In the genomic region with DNA sequence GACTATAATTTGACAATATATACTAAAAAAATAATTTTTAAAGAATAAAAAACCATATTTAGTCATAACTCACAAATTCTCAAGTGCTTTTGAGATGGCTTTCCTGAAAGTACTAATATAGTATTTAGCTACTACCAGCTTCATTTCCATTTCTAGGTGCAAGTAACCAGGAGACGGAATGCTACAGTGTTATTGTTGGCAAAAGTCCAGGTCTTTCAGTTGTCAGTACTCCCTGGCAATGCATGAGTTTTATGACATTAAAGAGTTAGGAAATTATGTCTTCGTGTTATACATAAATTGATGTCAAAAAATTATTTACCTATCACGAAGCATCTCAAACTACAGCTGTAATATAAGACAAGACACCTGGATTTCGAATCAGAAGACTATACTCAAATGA, we compare ENCODE assay signal across 30 cellular contexts. TPM values are rescaled to one million over a fixed set of nuclear protein-coding genes. Genes with fewer than 3 reads are reported as not detected.
DNase-seq lines count a peak whose midpoint lies in the region; ATAC-seq, FAIRE-seq and TF ChIP-seq lines count a peak whose summit lies in the region.
"Had no signal": no experiment of that assay in that cellular context is flagged by ENCODE, and none has a peak within 500 bp of the region (broad histone marks: within the 10 kb centered on the region; RNA-seq: fewer than 3 reads in every experiment).

No MANE protein-coding gene starts in this region.

- ATAC-seq in HG02840 (IDR thresholded peaks at IDR 0.05; ENCODE audit: low FRiP score, unreplicated experiment) = no peak
- no peak for ATAC-seq in HG03196 (IDR thresholded peaks at IDR 0.05; ENCODE audit: unreplicated experiment)
- ATAC-seq: activated T-cell treated with anti-CD3 and anti-CD28 coated beads, Interleukin-2, amount 50 U/mL, for 72 hours; heart right ventricle; psoas muscle had no signal

- in situ Hi-C loops in brain microvascular endothelial cell (cut with HindIII; ENCODE audit: low pct_ligation_motif_present, low sequenced_read_pairs) (no loop called here), GM13977 (cut with MboI; ENCODE audit: low pct_unique_long_range_greater_than_20kb, low sequenced_read_pairs, unreplicated experiment) (no loop called here)

- TF ChIP-seq CTCF in brain microvascular endothelial cell (IDR thresholded peaks at IDR 0.05; ENCODE audit: low read depth, low read length, missing control alignments) = no peak
- no peak for TF ChIP-seq CTCF in GM13977 (IDR thresholded peaks at IDR 0.05; ENCODE audit: extremely low read depth, insufficient read depth, missing control alignments)

- H3K27ac ChIP-seq in brain microvascular endothelial cell = no peak overlapping the region
- H3K27ac ChIP-seq: BLaER1, heart right ventricle, PC-9, psoas muscle, transverse colon had no signal

- no peaks in the 10 kb centered on the region for H3K36me3 ChIP-seq in brain microvascular endothelial cell (replicated peaks)
- H3K36me3 ChIP-seq: BLaER1, HAP-1, heart right ventricle, transverse colon had no signal

- no peaks in the 10 kb centered on the region for H3K27me3 ChIP-seq in brain microvascular endothelial cell (replicated peaks)
- H3K27me3 ChIP-seq: heart right ventricle, transverse colon had no signal

- no peak for FAIRE-seq in HTR-8/SVneo (lab: Jason Lieb, UNC)
- FAIRE-seq: GM12892 had no signal

- peak; percentile 0 for DNase-seq in A172 (ENCODE audit: low spot score)
- peak; percentile 4 for DNase-seq in HTR-8/SVneo (ENCODE audit: insufficient read length, low spot score)
- peak; percentile 4 for DNase-seq in brain microvascular endothelial cell
- peak; percentile 41 for DNase-seq in glomerular endothelial cell (ENCODE audit: extremely low read depth, low read depth, low spot score)
- no peak for DNase-seq in T1000 (lab: John Stamatoyannopoulos, UW)
- DNase-seq in GM13977 (ENCODE audit: low spot score) = no peak
- DNase-seq: activated CD4-positive, alpha-beta memory T cell treated with anti-CD3 and anti-CD28 coated beads for 36 hours; activated CD4-positive, alpha-beta T cell treated with anti-CD3 and anti-CD28 coated beads for 1 hour; activated naive CD4-positive, alpha-beta T cell treated with Interleukin-2 at 50 U/mL for 16 hours; activated T-cell treated with anti-CD3 and anti-CD28 coated beads, Interleukin-2, amount 50 U/mL, for 72 hours; amniotic stem cell; effector CD8-positive, alpha-beta T cell; erythroblast; foreskin fibroblast; heart right ventricle; Kasumi-1; NCI-H2171 treated with DMSO at 0.1 percent for 48 hours; NCI-H526; PC-9; psoas muscle; Right ventricle myocardium superior; stimulated activated CD4-positive, alpha-beta T cell treated with anti-CD3 and anti-CD28 coated beads, Interleukin-15, amount 100 ng/mL, for 24 hours; stimulated activated CD4-positive, alpha-beta T cell treated with anti-CD3 and anti-CD28 coated beads, Interleukin-4, amount 100 ng/mL, for 4 hours; transverse colon had no signal

- H3K4me3 ChIP-seq in brain microvascular endothelial cell (ENCODE audit: low read depth, low read length) = no peak overlapping the region
- H3K4me3 ChIP-seq: BLaER1, HAP-1, heart right ventricle, PC-9, psoas muscle, transverse colon had no signal

RNA-seq across cellular contexts. Expression of gene TMEM47, which starts 45.0 kb away (rescaled TPM):
- 0.12 and 0.76 TPM in 2 replicates for total RNA-seq in A172 (2014; rRNA removed; shearing (Covaris generic))
- total RNA-seq in glomerular endothelial cell = 25.0 and 25.2 TPM in 2 replicates
- total RNA-seq: activated CD4-positive, alpha-beta memory T cell treated with anti-CD3 and anti-CD28 coated beads for 36 hours; activated T-cell treated with anti-CD3 and anti-CD28 coated beads, Interleukin-2, amount 50 U/mL, for 72 hours; G401; PC-9 had no signal

Comparison
In these comparisons a context has a peak if more than half of its experiments do, and no peak if none do; other contexts are left out.
1. DNase-seq: peak in A172 (single experiment), HTR-8/SVneo (single experiment), brain microvascular endothelial cell (single experiment) and glomerular endothelial cell (single experiment); none in T1000 (single experiment) and GM13977 (single experiment).
2. RNA of gene TMEM47, which starts 45.0 kb away (total RNA-seq): 25.0 to 25.2 TPM in glomerular endothelial cell; 0.12 to 0.76 TPM in A172; every median in the first group is over 10 times any median in the second.